ENCODE assay signal across 8 cellular contexts in genomic region chr2:50529600-50530218, GRCh38.
DNase-seq lines count a peak whose midpoint lies in the region; ATAC-seq and TF ChIP-seq lines count a peak whose summit lies in the region.

No MANE protein-coding gene starts in this region.

- no peaks in the 10 kb centered on the region for H3K4me1 Mint-ChIP-seq in T-helper 17 cell

- no peak overlapping the region for H3K4me3 ChIP-seq in AG04450 (ENCODE audit: low read depth, low read length)
- H3K4me3 ChIP-seq in gastrocnemius medialis = no peak overlapping the region

- peaks cover 5% of the 10 kb centered on the region for H3K27me3 Mint-ChIP-seq in T-helper 17 cell

- H3K36me3 Mint-ChIP-seq in T-helper 17 cell (ENCODE audit: low read depth) = no peaks in the 10 kb centered on the region

- peak; percentile 15 for DNase-seq in AG04450 (ENCODE audit: low read depth, low spot score)
- peak; percentile 21 for DNase-seq in GM13976 (ENCODE audit: low spot score)
- DNase-seq in MV-4-11 (lab: John Stamatoyannopoulos, UW) = peak; percentile 2
- DNase-seq in T-helper 17 cell = no peak
- peak; percentile 40 for DNase-seq in foreskin melanocyte
- no peak for DNase-seq in gastrocnemius medialis
- DNase-seq in HK-2 (ENCODE audit: unreplicated experiment) = no peak

- H3K36me3 ChIP-seq in gastrocnemius medialis = no peaks in the 10 kb centered on the region

- H3K27ac Mint-ChIP-seq in T-helper 17 cell = no peak overlapping the region

- H3K27me3 ChIP-seq in AG04450 (ENCODE audit: control insufficient read depth, insufficient read depth, low read length) (no peaks in the 10 kb centered on the region), gastrocnemius medialis (peaks cover 0 to under 1% (median 0%) of the 10 kb centered on the region in 3 donors)

- no peak overlapping the region for H3K4me3 Mint-ChIP-seq in T-helper 17 cell

- TF ChIP-seq CTCF in AG04450 (IDR thresholded peaks at IDR 0.05; ENCODE audit: low read depth, low read length) (peak; percentile 76), GM13976 (IDR thresholded peaks at IDR 0.05; ENCODE audit: borderline replicate concordance, control extremely low read depth, extremely low read depth, insufficient read depth, missing control alignments) (peak; percentile 63), gastrocnemius medialis (IDR thresholded peaks at IDR 0.05 in 4 of 5, conservative IDR thresholded peaks at IDR 0.05 in 1 of 5) (peak in 3 of 5 experiments; percentile 6 to 47 (median 44))

- in situ Hi-C loops in GM13976 (cut with MboI; ENCODE audit: low sequenced_read_pairs, unreplicated experiment) (no loop called here), gastrocnemius medialis (cut with MboI; ENCODE audit: low sequenced_read_pairs in 4 of 4) (no loop called here)

- TF ChIP-seq POLR2A in gastrocnemius medialis (IDR thresholded peaks at IDR 0.05) = no peak

- CTCF ChIA-PET in AG04450 (lab: Charles Lee) = interaction anchor here (0.6 to 1.8 kb wide), 13 partner anchors 13 to 1558 kb away, joined by 3 to 5 read pairs (median 3); no protein-coding TSS in a partner anchor

- no peaks in the 10 kb centered on the region for H3K4me1 ChIP-seq in gastrocnemius medialis

- no peaks in the 10 kb centered on the region for H3K9me3 ChIP-seq in AG04450 (ENCODE audit: control insufficient read depth, insufficient read depth, low read length)
- no peaks in the 10 kb centered on the region for H3K9me3 ChIP-seq in T-helper 17 cell (ENCODE audit: control insufficient read depth, low read length, poor library complexity, severe bottlenecking)
- no peaks in the 10 kb centered on the region for H3K9me3 ChIP-seq in gastrocnemius medialis

- intact Hi-C loops in gastrocnemius medialis (cut with DNase I; ENCODE audit: low total_unique reads) = no loop called here

- H3K27ac ChIP-seq in AG04450 (ENCODE audit: low read depth, low read length) = no peak overlapping the region
- H3K27ac ChIP-seq in gastrocnemius medialis = no peak overlapping the region

- POLR2A ChIA-PET in AG04450 (lab: Yijun Ruan, JAX) = no interaction called here

- peak; percentile 92 for ATAC-seq in HG02678 (IDR thresholded peaks at IDR 0.05; ENCODE audit: unreplicated experiment)
- ATAC-seq in T-helper 17 cell = peak; percentile 62
- ATAC-seq in gastrocnemius medialis = no peak

Comparison
In these comparisons a context has a peak if more than half of its experiments do, and no peak if none do; other contexts are left out.
1. DNase-seq: peak in AG04450 (single experiment), GM13976 (single experiment), MV-4-11 (single experiment) and foreskin melanocyte (single experiment); none in T-helper 17 cell (0 of 3), gastrocnemius medialis (0 of 2) and HK-2 (single experiment).
2. ATAC-seq: peak in HG02678 (single experiment) and T-helper 17 cell (single experiment); none in gastrocnemius medialis (0 of 2).
3. Peak in every context shown above with its lines, with median percentiles within 50 percentile points of each other: CTCF ChIP-seq.